ENCODE assay signal across 1 cellular context in genomic region chr7:71439316-71439715, GRCh38.
TF ChIP-seq lines count a peak whose summit lies in the region.

No MANE protein-coding gene starts in this region.

TF ChIP-seq in H1, 55 proteins besides CTCF, POLR2A, EP300 and RAD21 (continued from another document):
- TF ChIP-seq TCF12 (IDR thresholded peaks at IDR 0.05; ENCODE audit: low read depth, low read length) = no peak
